ENCODE assay signal across 16 cellular contexts in the genomic region with DNA sequence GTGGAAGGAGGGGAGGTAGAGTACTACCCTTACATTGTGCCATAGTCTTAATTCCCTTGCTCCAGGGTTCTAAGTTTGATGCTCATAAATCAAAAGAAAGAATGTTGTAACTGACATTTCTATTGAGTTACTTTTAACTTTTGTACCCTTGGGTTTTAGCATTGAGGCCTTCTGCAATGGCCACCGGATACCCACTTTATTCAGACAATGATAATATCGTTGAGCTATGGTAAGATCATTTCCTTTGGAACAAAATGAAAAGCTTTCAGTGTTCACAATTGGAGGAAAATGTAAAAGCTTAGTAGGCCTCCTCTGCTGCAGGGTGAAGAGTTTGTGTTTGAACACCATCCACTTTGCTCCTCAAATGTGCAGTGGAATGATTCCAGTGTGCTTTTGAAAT. TPM values are rescaled to one million over a fixed set of nuclear protein-coding genes. Genes with fewer than 3 reads are reported as not detected.
A peak's percentile ranks its signal among the peaks of the same experiment; 100 is the strongest.
DNase-seq lines count a peak whose midpoint lies in the region; ATAC-seq and TF ChIP-seq lines count a peak whose summit lies in the region.
"Had no signal": no experiment of that assay in that cellular context is flagged by ENCODE, and none has a peak within 500 bp of the region (broad histone marks: within the 10 kb centered on the region; RNA-seq: fewer than 3 reads in every experiment).

No MANE protein-coding gene starts in this region.

- CTCF ChIA-PET in A673 (lab: Charles Lee): no interaction called here
- CTCF ChIA-PET in WTC11 (lab: Charles Lee): no interaction called here

- H3K4me1 ChIP-seq in A673 (ENCODE audit: insufficient read depth, low read length, poor library complexity, severe bottlenecking): no peaks in the 10 kb centered on the region
- H3K4me1 ChIP-seq: BLaER1 had no signal

- no peaks in the 10 kb centered on the region for H3K36me3 ChIP-seq in A673 (ENCODE audit: insufficient read depth, low read length, poor library complexity, severe bottlenecking)
- H3K36me3 ChIP-seq: BLaER1, HAP-1 had no signal

- intact Hi-C loops in A673 (cut with micrococcal nuclease; ENCODE audit: unreplicated experiment): no loop called here

- H3K27ac ChIP-seq in A673 (ENCODE audit: low read depth, low read length, poor library complexity, severe bottlenecking): no peak overlapping the region
- H3K27ac ChIP-seq: BLaER1, GM23248 had no signal

- DNase-seq in A673 (ENCODE audit: low spot score): peak; percentile 32
- no peak for DNase-seq in WTC11 (ENCODE audit: low spot score)
- DNase-seq in endothelial cell (ENCODE audit: low spot score): no peak
- peak; percentile 72 to 73 for DNase-seq in lung microvascular endothelial cell (ENCODE audit: low read depth in 2 of 2)
- DNase-seq in GM03348 (ENCODE audit: low spot score): no peak
- DNase-seq in activated naive CD4-positive, alpha-beta T cell treated with anti-CD3 and anti-CD28 coated beads, Interleukin-2, amount 50 U/mL, for 72 hours (ENCODE audit: low spot score in 2 of 2): no peak
- DNase-seq in middle frontal gyrus (ENCODE audit: extremely low spot score, low spot score): no peak
- DNase-seq: Calu3; CD8-positive, alpha-beta T cell; DMS79 treated with DMSO at 0.1 percent for 48 hours; GM23248; IMR-90 had no signal

- H3K27ac Mint-ChIP-seq in WTC11 (0 out of 2 replicates have a peak overlapping the region, but pooled peaks have one; percentile 3), endothelial cell (ENCODE audit: unreplicated experiment) (peak overlapping the region; percentile 48)
- H3K27ac Mint-ChIP-seq in activated naive CD4-positive, alpha-beta T cell treated with anti-CD3 and anti-CD28 coated beads, Interleukin-2, amount 50 U/mL, for 72 hours: no peak overlapping the region
- H3K27ac Mint-ChIP-seq: CD8-positive, alpha-beta T cell had no signal

- H3K27me3 ChIP-seq in A673 (replicated peaks; ENCODE audit: insufficient read depth, low read depth, low read length, poor library complexity): no peaks in the 10 kb centered on the region
- H3K27me3 ChIP-seq: BLaER1 had no signal

- TF ChIP-seq CTCF in A673 (conservative IDR thresholded peaks at IDR 0.05; ENCODE audit: low read depth, low read length) (no peak), WTC11 (IDR thresholded peaks at IDR 0.05) (no peak), endothelial cell (IDR thresholded peaks at IDR 0.05; ENCODE audit: unreplicated experiment) (no peak)

- no TSS peak for BruUV-seq in A673 (replicated peaks; lab: Mats Ljungman, UMichigan)

- no peak for ATAC-seq in WTC11
- no peak for ATAC-seq in GM18867 (IDR thresholded peaks at IDR 0.05; ENCODE audit: unreplicated experiment)
- no peak for ATAC-seq in activated naive CD4-positive, alpha-beta T cell treated with anti-CD3 and anti-CD28 coated beads, Interleukin-2, amount 50 U/mL, for 72 hours
- ATAC-seq: CD8-positive, alpha-beta T cell; K562 had no signal

- H3K9me3 ChIP-seq in A673 (ENCODE audit: low read depth, low read length, poor library complexity, severe bottlenecking): no peaks in the 10 kb centered on the region
- H3K9me3 ChIP-seq: HAP-1 had no signal

- H3K4me3 ChIP-seq in A673 (ENCODE audit: low read depth, low read length, poor library complexity, severe bottlenecking): no peak overlapping the region
- H3K4me3 ChIP-seq: BLaER1, GM23248, HAP-1, K562 had no signal

- H3K4me1 Mint-ChIP-seq in WTC11 (peaks cover 63% of the 10 kb centered on the region), endothelial cell (ENCODE audit: unreplicated experiment) (peaks cover 66% of the 10 kb centered on the region)

- H3K9me3 Mint-ChIP-seq in WTC11 (peaks cover 5% of the 10 kb centered on the region; the same call in 1 of the 2 replicates), endothelial cell (ENCODE audit: unreplicated experiment) (no peaks in the 10 kb centered on the region)
- no peaks in the 10 kb centered on the region for H3K9me3 Mint-ChIP-seq in activated naive CD4-positive, alpha-beta T cell treated with anti-CD3 and anti-CD28 coated beads, Interleukin-2, amount 50 U/mL, for 72 hours
- H3K9me3 Mint-ChIP-seq: CD8-positive, alpha-beta T cell had no signal

- H3K27me3 Mint-ChIP-seq in WTC11 (ENCODE audit: low read depth) (no peaks in the 10 kb centered on the region), endothelial cell (ENCODE audit: unreplicated experiment) (peaks cover 3% of the 10 kb centered on the region)

- H3K36me3 Mint-ChIP-seq in WTC11 (peaks cover 26% of the 10 kb centered on the region), endothelial cell (ENCODE audit: low read depth, unreplicated experiment) (peaks cover 37% of the 10 kb centered on the region)
- H3K36me3 Mint-ChIP-seq in activated naive CD4-positive, alpha-beta T cell treated with anti-CD3 and anti-CD28 coated beads, Interleukin-2, amount 50 U/mL, for 72 hours: peaks cover 0 to 4% of the 10 kb centered on the region in 2 donors
- H3K36me3 Mint-ChIP-seq: CD8-positive, alpha-beta T cell had no signal

- H3K4me3 Mint-ChIP-seq in WTC11: no peak overlapping the region
- peak overlapping the region; percentile 3 for H3K4me3 Mint-ChIP-seq in endothelial cell (ENCODE audit: unreplicated experiment)
- H3K4me3 Mint-ChIP-seq: CD8-positive, alpha-beta T cell had no signal

- POLR2A ChIA-PET in A673 (lab: Charles Lee; ENCODE audit: low non-redundant PET) (no interaction called here), WTC11 (lab: Charles Lee) (no interaction called here)

TF ChIP-seq in WTC11, 78 proteins besides CTCF, POLR2A, EP300 and RAD21:
- TF ChIP-seq ZNF416 (CRISPR knock-in tag; IDR thresholded peaks at IDR 0.05) (no peak), TP53 (CRISPR knock-in tag; IDR thresholded peaks at IDR 0.05) (no peak), TEAD4 (CRISPR knock-in tag; IDR thresholded peaks at IDR 0.05) (no peak), RELA (CRISPR knock-in tag; IDR thresholded peaks at IDR 0.05; ENCODE audit: borderline replicate concordance) (no peak), TCF7 (CRISPR knock-in tag; IDR thresholded peaks at IDR 0.05; ENCODE audit: low read depth) (no peak), SMAD3 (CRISPR knock-in tag; IDR thresholded peaks at IDR 0.05; ENCODE audit: borderline replicate concordance) (no peak), CREB1 (CRISPR knock-in tag; IDR thresholded peaks at IDR 0.05) (no peak), ATF1 (CRISPR knock-in tag; IDR thresholded peaks at IDR 0.05) (no peak), ZNF671 (CRISPR knock-in tag; IDR thresholded peaks at IDR 0.05) (no peak)
- TF ChIP-seq, protein P1, sequence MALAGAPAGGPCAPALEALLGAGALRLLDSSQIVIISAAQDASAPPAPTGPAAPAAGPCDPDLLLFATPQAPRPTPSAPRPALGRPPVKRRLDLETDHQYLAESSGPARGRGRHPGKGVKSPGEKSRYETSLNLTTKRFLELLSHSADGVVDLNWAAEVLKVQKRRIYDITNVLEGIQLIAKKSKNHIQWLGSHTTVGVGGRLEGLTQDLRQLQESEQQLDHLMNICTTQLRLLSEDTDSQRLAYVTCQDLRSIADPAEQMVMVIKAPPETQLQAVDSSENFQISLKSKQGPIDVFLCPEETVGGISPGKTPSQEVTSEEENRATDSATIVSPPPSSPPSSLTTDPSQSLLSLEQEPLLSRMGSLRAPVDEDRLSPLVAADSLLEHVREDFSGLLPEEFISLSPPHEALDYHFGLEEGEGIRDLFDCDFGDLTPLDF (CRISPR knock-in tag; IDR thresholded peaks at IDR 0.05): no peak
- TF ChIP-seq, protein P2, sequence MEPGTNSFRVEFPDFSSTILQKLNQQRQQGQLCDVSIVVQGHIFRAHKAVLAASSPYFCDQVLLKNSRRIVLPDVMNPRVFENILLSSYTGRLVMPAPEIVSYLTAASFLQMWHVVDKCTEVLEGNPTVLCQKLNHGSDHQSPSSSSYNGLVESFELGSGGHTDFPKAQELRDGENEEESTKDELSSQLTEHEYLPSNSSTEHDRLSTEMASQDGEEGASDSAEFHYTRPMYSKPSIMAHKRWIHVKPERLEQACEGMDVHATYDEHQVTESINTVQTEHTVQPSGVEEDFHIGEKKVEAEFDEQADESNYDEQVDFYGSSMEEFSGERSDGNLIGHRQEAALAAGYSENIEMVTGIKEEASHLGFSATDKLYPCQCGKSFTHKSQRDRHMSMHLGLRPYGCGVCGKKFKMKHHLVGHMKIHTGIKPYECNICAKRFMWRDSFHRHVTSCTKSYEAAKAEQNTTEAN (CRISPR knock-in tag; IDR thresholded peaks at IDR 0.05): no peak
- TF ChIP-seq, protein P3, sequence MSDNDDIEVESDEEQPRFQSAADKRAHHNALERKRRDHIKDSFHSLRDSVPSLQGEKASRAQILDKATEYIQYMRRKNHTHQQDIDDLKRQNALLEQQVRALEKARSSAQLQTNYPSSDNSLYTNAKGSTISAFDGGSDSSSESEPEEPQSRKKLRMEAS (CRISPR knock-in tag; IDR thresholded peaks at IDR 0.05): no peak
- TF ChIP-seq, protein P4, sequence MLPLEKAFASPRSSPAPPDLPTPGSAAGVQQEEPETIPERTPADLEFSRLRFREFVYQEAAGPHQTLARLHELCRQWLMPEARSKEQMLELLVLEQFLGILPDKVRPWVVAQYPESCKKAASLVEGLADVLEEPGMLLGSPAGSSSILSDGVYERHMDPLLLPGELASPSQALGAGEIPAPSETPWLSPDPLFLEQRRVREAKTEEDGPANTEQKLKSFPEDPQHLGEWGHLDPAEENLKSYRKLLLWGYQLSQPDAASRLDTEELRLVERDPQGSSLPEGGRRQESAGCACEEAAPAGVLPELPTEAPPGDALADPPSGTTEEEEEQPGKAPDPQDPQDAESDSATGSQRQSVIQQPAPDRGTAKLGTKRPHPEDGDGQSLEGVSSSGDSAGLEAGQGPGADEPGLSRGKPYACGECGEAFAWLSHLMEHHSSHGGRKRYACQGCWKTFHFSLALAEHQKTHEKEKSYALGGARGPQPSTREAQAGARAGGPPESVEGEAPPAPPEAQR (CRISPR knock-in tag; IDR thresholded peaks at IDR 0.05): no peak
TF ChIP-seq in WTC11: peak in this region for 0.

RNA-seq across cellular contexts. Expression of a gene that starts 16.8 kb away (rescaled TPM):
- 0.58 and 1.1 TPM in 2 replicates for total RNA-seq in A673 (2021)
- total RNA-seq in WTC11 (2021): 57.3 to 69.5 TPM (median 67.1 TPM) in 3 replicates
- 238 TPM for total RNA-seq in endothelial cell (ENCODE audit: unreplicated experiment)
- 17.9 and 38.3 TPM in 2 replicates for total RNA-seq in lung microvascular endothelial cell
- not detected for total RNA-seq in activated naive CD4-positive, alpha-beta T cell treated with anti-CD3 and anti-CD28 coated beads, Interleukin-2, amount 50 U/mL, for 72 hours
- total RNA-seq: CD8-positive, alpha-beta T cell had no signal

Comparison
In these comparisons a context has a peak if more than half of its experiments do, and no peak if none do; other contexts are left out.
1. DNase-seq: peak in A673 (single experiment) and lung microvascular endothelial cell (2 of 2); none in WTC11 (single experiment), endothelial cell (single experiment), GM03348 (single experiment), activated naive CD4-positive, alpha-beta T cell treated with anti-CD3 and anti-CD28 coated beads, Interleukin-2, amount 50 U/mL, for 72 hours (0 of 2) and middle frontal gyrus (single experiment).
2. H3K27ac Mint-ChIP-seq: peak in WTC11 (single experiment) and endothelial cell (single experiment); none in activated naive CD4-positive, alpha-beta T cell treated with anti-CD3 and anti-CD28 coated beads, Interleukin-2, amount 50 U/mL, for 72 hours (0 of 2).